Comparison of ENCODE assay signal across 11 cellular contexts in the genomic region with DNA sequence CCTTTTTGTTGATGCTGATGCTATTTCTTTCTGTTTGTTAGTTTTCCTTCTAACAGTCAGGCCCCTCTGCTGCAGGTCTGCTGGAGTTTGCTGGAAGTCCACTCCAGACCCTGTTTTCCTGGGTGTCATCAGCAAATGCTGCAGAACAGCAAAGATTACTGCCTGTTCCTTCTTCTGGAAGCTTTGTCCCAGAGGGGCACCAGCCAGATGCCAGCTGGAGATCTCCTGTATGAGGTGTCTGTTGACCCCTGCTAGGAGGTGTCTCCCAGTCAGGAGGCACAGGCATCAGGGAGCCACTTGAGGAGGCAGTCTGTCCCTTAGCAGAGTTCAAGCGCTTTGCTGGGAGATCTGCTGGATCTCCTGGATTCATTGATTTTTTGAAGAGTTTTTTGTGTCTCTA. TPM values are rescaled to one million over a fixed set of nuclear protein-coding genes. Genes with fewer than 3 reads are reported as not detected.
"Had no signal": no experiment of that assay in that cellular context is flagged by ENCODE, and none has a peak within 500 bp of the region (broad histone marks: within the 10 kb centered on the region; RNA-seq: fewer than 3 reads in every experiment).

No MANE protein-coding gene starts in this region.

RNA-seq across cellular contexts. Expression of gene OR4N2, which starts 16.3 kb away (rescaled TPM):
- total RNA-seq: OCI-LY7, PC-3, PC-9, Peyer's patch, Right ventricle myocardium inferior, Right ventricle myocardium superior, SJCRH30, SJSA1, SK-MEL-5 had no signal
- polyA plus RNA-seq: SK-N-SH had no signal

RNA-seq across cellular contexts. Expression of gene OR4M1, which starts 46.6 kb away (rescaled TPM):
- total RNA-seq: OCI-LY7, PC-3, PC-9, Peyer's patch, Right ventricle myocardium inferior, Right ventricle myocardium superior, RPMI7951, SJCRH30, SJSA1 had no signal
- polyA plus RNA-seq: SK-N-SH had no signal

RNA-seq across cellular contexts. Expression of gene OR4K2, which starts 55.1 kb away (rescaled TPM):
- total RNA-seq: OCI-LY7, PC-3, PC-9, Peyer's patch, Right ventricle myocardium inferior, Right ventricle myocardium superior, RPMI7951, SJCRH30, SJSA1, SK-MEL-5 had no signal
- polyA plus RNA-seq: SK-N-SH had no signal
